Comparison of ENCODE assay signal across 14 cellular contexts in genomic region chr3:71548995-71549394, GRCh38. TPM values are rescaled to one million over a fixed set of nuclear protein-coding genes. Genes with fewer than 3 reads are reported as not detected.
DNase-seq lines count a peak whose midpoint lies in the region; ATAC-seq and TF ChIP-seq lines count a peak whose summit lies in the region.
"Had no signal": no experiment of that assay in that cellular context is flagged by ENCODE, and none has a peak within 500 bp of the region (broad histone marks: within the 10 kb centered on the region; RNA-seq: fewer than 3 reads in every experiment).

No MANE protein-coding gene starts in this region.

- H3K27ac Mint-ChIP-seq in naive B cell: peak overlapping the region in 2 of 6 donors; percentile 26 to 67
- H3K27ac Mint-ChIP-seq in activated naive CD4-positive, alpha-beta T cell treated with anti-CD3 and anti-CD28 coated beads, Interleukin-2, amount 10 ng/mL, durations not matched to agents 7 days and 5 days: no peak overlapping the region

- CTCF ChIA-PET in activated naive CD4-positive, alpha-beta T cell treated with anti-CD3 and anti-CD28 coated beads, Interleukin-2, amount 10 ng/mL, durations not matched to agents 7 days and 5 days (lab: Charles Lee): no interaction called here

- H3K4me1 Mint-ChIP-seq in naive B cell: peaks cover 26 to 47% (median 46%) of the 10 kb centered on the region in 3 donors
- no peaks in the 10 kb centered on the region for H3K4me1 Mint-ChIP-seq in activated naive CD4-positive, alpha-beta T cell treated with anti-CD3 and anti-CD28 coated beads, Interleukin-2, amount 10 ng/mL, durations not matched to agents 7 days and 5 days
- H3K4me1 Mint-ChIP-seq: nephron had no signal

- H3K4me3 ChIP-seq in ovary: no peak overlapping the region
- H3K4me3 ChIP-seq in smooth muscle cell: no peak overlapping the region
- H3K4me3 ChIP-seq: coronary artery, tibial artery had no signal

- H2AFZ ChIP-seq in smooth muscle cell (ENCODE audit: low read depth): no peak overlapping the region

- TF ChIP-seq EP300 in ovary (IDR thresholded peaks at IDR 0.05): no peak

- peaks cover 21% of the 10 kb centered on the region for H3K79me2 ChIP-seq in smooth muscle cell (ENCODE audit: low read depth)

- no peak overlapping the region for H3K9ac ChIP-seq in smooth muscle cell (ENCODE audit: low read depth)

- no peak overlapping the region for H3K4me2 ChIP-seq in smooth muscle cell

- H3K27me3 ChIP-seq in ovary (no peaks in the 10 kb centered on the region), smooth muscle cell (ENCODE audit: low read depth) (no peaks in the 10 kb centered on the region)
- H3K27me3 ChIP-seq: tibial artery had no signal

- H3K9me3 ChIP-seq in ovary: no peaks in the 10 kb centered on the region
- no peaks in the 10 kb centered on the region for H3K9me3 ChIP-seq in smooth muscle cell (replicated peaks; ENCODE audit: low read depth)
- H3K9me3 ChIP-seq: tibial artery had no signal

- intact Hi-C loops in ovary (cut with DNase I): no loop called here

- no peaks in the 10 kb centered on the region for H3K9me3 Mint-ChIP-seq in naive B cell
- H3K9me3 Mint-ChIP-seq in activated naive CD4-positive, alpha-beta T cell treated with anti-CD3 and anti-CD28 coated beads, Interleukin-2, amount 10 ng/mL, durations not matched to agents 7 days and 5 days: no peaks in the 10 kb centered on the region
- H3K9me3 Mint-ChIP-seq: nephron had no signal

- DNase-seq in naive B cell (no peak), ovary (no peak), DMS 273 treated with DMSO at 0.1 percent for 48 hours (lab: John Stamatoyannopoulos, UW) (no peak), smooth muscle cell (lab: John Stamatoyannopoulos, UW; ENCODE audit: unreplicated experiment) (no peak)
- no peak for DNase-seq in activated naive CD4-positive, alpha-beta T cell treated with anti-CD3 and anti-CD28 coated beads, Interleukin-2, amount 10 ng/mL, durations not matched to agents 7 days and 5 days
- DNase-seq: amniotic stem cell, islet precursor cell, SIG-M5, tibial artery had no signal

- no peak overlapping the region for H3K27ac ChIP-seq in ovary
- H3K27ac ChIP-seq in smooth muscle cell (ENCODE audit: low read depth): no peak overlapping the region
- H3K27ac ChIP-seq: tibial artery had no signal

- H3F3A ChIP-seq in smooth muscle cell (ENCODE audit: low read depth): no peaks in the 10 kb centered on the region

- ATAC-seq in GM19043 (IDR thresholded peaks at IDR 0.05; ENCODE audit: low read depth, unreplicated experiment) (peak; percentile 87), HG02623 (IDR thresholded peaks at IDR 0.05; ENCODE audit: unreplicated experiment) (peak; percentile 83), HG03442 (IDR thresholded peaks at IDR 0.05; ENCODE audit: unreplicated experiment) (peak; percentile 63), naive B cell (ENCODE audit: low read depth in 2 of 2) (peak; percentile 68 to 86)

- no peak for TF ChIP-seq POLR2A in ovary (IDR thresholded peaks at IDR 0.05)

- no peaks in the 10 kb centered on the region for H3K4me1 ChIP-seq in ovary (ENCODE audit: insufficient read depth)
- H3K4me1 ChIP-seq in smooth muscle cell (ENCODE audit: low read depth): no peaks in the 10 kb centered on the region

- no peaks in the 10 kb centered on the region for H3K36me3 ChIP-seq in ovary
- H3K36me3 ChIP-seq in smooth muscle cell (ENCODE audit: low read depth): no peaks in the 10 kb centered on the region
- H3K36me3 ChIP-seq: tibial artery had no signal

- no peaks in the 10 kb centered on the region for H4K20me1 ChIP-seq in smooth muscle cell (ENCODE audit: low read depth)

- H3K36me3 Mint-ChIP-seq in naive B cell: no peaks in the 10 kb centered on the region
- no peaks in the 10 kb centered on the region for H3K36me3 Mint-ChIP-seq in activated naive CD4-positive, alpha-beta T cell treated with anti-CD3 and anti-CD28 coated beads, Interleukin-2, amount 10 ng/mL, durations not matched to agents 7 days and 5 days

- no peak for TF ChIP-seq CTCF in ovary (IDR thresholded peaks at IDR 0.05)
- no peak for TF ChIP-seq CTCF in smooth muscle cell (IDR thresholded peaks at IDR 0.05; ENCODE audit: borderline replicate concordance, insufficient read depth, poor library complexity, severe bottlenecking)

- H3K27me3 Mint-ChIP-seq in naive B cell: no peaks in the 10 kb centered on the region
- no peaks in the 10 kb centered on the region for H3K27me3 Mint-ChIP-seq in activated naive CD4-positive, alpha-beta T cell treated with anti-CD3 and anti-CD28 coated beads, Interleukin-2, amount 10 ng/mL, durations not matched to agents 7 days and 5 days

- WGBS in ovary, 3 donors: 82 to 93% (median 88%) methylated on average over 3 of the region's 3 CpGs
- 96% methylated on average over 3 of the region's 3 CpGs for whole genome bisulfite sequencing in smooth muscle cell (ENCODE audit: low lambda C conversion rate)

- H3K4me3 Mint-ChIP-seq in naive B cell: no peak overlapping the region
- no peak overlapping the region for H3K4me3 Mint-ChIP-seq in activated naive CD4-positive, alpha-beta T cell treated with anti-CD3 and anti-CD28 coated beads, Interleukin-2, amount 10 ng/mL, durations not matched to agents 7 days and 5 days

RNA-seq across cellular contexts. Expression of gene FOXP1, which starts 34.5 kb away (rescaled TPM):
- polyA plus RNA-seq in naive B cell (ENCODE audit: low read depth in 6 of 6): 100 to 1,000 TPM; 441 to 620 (median 523) TPM
- total RNA-seq in ovary: 100 to 1,000 TPM in 6 of 7 donors, 10 to 100 TPM in 1; 89.4 to 126 (median 119) TPM
- 10 to 100 TPM; 31.7 to 42.6 TPM for polyA plus RNA-seq in ovary
- 68.0 and 68.3 TPM in 2 replicates for total RNA-seq in smooth muscle cell
- 40.9 and 49.5 TPM in 2 replicates for polyA plus RNA-seq in smooth muscle cell
